17 cellular contexts compared by ENCODE assay signal in the genomic region with DNA sequence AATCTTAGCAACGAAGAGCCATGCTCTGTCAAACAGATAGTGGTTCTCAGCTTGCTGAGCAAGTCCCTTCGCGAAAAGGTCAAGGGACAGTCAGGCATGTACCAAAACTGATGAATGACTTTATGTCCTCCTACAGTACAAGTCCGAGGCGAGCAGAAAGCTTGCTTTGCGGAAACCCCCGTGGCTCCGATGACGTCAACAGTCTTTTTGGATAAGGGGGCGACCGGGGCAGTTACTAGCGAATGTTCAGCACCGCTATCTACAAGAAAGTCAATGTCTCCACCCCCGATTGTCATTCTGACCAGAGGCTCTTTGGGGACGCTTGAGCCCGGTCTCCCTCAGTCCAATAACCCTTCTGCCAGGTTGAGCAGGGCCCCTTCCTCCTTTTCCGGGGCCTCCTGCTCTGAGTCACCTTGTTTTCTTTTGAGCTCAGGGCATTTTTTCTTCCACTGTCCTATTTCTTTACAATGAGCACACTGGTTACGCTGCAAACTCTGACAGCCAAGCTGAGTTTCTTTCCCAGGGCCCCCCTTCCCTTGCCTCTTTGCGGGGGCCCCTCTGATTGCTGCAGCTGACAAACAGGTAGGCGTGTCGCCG. TPM values are rescaled to one million over a fixed set of nuclear protein-coding genes. Genes with fewer than 3 reads are reported as not detected.
"Had no signal": no experiment of that assay in that cellular context is flagged by ENCODE, and none has a peak within 500 bp of the region (broad histone marks: within the 10 kb centered on the region; RNA-seq: fewer than 3 reads in every experiment).

No MANE protein-coding gene starts in this region.

RNA-seq across cellular contexts. Expression of a gene that starts 34.4 kb away (rescaled TPM):
- total RNA-seq: hepatocyte; left ventricle myocardium inferior; lower leg skin; mesenteric fat pad; mucosa of gallbladder; naive thymus-derived CD8-positive, alpha-beta T cell; occipital lobe; posterior vena cava; psoas muscle; skeletal muscle tissue; smooth muscle cell; subcutaneous adipose tissue; suprapubic skin; thoracic aorta; uterus had no signal
- polyA plus RNA-seq: sigmoid colon, smooth muscle cell had no signal

RNA-seq across cellular contexts. Expression of a gene that starts 50.1 kb away (rescaled TPM):
- total RNA-seq: hepatocyte; left ventricle myocardium inferior; mucosa of gallbladder; naive thymus-derived CD8-positive, alpha-beta T cell; smooth muscle cell; ureter had no signal
- polyA plus RNA-seq: hepatocyte; naive thymus-derived CD8-positive, alpha-beta T cell; smooth muscle cell had no signal
